Comparison of ENCODE assay signal across 8 cellular contexts in the genomic region with DNA sequence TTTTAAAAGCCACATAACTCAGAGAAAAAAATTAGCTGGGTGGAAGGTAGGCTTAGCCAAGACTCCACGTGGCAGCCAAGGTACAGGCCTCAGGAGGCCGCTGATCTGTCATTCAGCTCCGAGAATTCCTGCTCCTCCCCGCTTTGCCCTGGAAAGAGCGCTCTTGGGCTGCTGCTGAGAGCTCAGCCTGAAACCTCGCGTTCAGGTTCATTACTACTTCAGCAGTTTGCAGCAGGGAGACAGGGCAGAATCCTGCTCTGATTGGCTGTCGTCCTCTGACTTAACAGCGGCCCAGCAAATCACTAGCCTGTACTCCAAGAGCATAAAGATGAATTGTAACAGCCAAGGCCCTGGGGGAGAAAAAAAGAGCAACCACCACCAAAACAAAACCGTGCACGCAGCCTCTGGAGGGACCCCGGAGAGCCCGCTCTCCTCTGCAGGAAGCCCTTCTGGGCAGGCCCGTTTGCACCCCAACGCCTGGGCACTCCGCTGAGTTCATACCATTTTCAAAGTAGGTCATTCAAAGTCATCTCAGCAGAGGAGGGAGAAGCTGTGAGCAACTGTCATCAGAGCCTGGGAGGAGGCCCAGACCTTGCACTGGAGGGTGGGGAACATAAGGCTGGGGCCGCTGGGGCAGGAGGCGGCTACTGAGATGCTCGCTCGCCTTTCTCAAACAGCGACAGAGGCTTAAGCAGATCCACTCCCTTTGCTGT. TPM values are rescaled to one million over a fixed set of nuclear protein-coding genes. Genes with fewer than 3 reads are reported as not detected.
DNase-seq lines count a peak whose midpoint lies in the region; ATAC-seq lines count a peak whose summit lies in the region.

No MANE protein-coding gene starts in this region.

- DNase-seq in M059J (ENCODE audit: low read depth), result peak; percentile 85
- peak; percentile 58 for DNase-seq in dermis blood vessel endothelial cell
- DNase-seq in putamen (ENCODE audit: low spot score), result peak; percentile 90
- DNase-seq in NCI-H1092 treated with DMSO at 0.1 percent for 48 hours (lab: John Stamatoyannopoulos, UW), result no peak
- no peak for DNase-seq in NCI-H2107 treated with DMSO at 0.1 percent for 48 hours (lab: John Stamatoyannopoulos, UW; ENCODE audit: unreplicated experiment)
- DNase-seq in SIG-M5 (lab: John Stamatoyannopoulos, UW), result no peak

- peak overlapping the region; percentile 25; the same call in 1 of the 2 replicates for H3K4me3 ChIP-seq in iPS-18c (ENCODE audit: insufficient read depth, low read depth, low read length)

- H3K9me3 ChIP-seq in iPS-18c (ENCODE audit: control insufficient read depth, insufficient read depth, low read length), result no peaks in the 10 kb centered on the region

- no peak for ATAC-seq in GM18868 (IDR thresholded peaks at IDR 0.05; ENCODE audit: unreplicated experiment)

RNA-seq across cellular contexts. Expression of a gene that starts 42.2 kb away (rescaled TPM):
- total RNA-seq in M059J (2014; rRNA removed; shearing (Covaris generic)), result 31.5 and 35.4 TPM in 2 replicates
- total RNA-seq in dermis blood vessel endothelial cell, result 14.3 and 15.3 TPM in 2 replicates

Comparison
In these comparisons a context has a peak if more than half of its experiments do, and no peak if none do; other contexts are left out.
1. DNase-seq: peak in M059J (single experiment), dermis blood vessel endothelial cell (single experiment) and putamen (single experiment); none in NCI-H1092 treated with DMSO at 0.1 percent for 48 hours (single experiment), NCI-H2107 treated with DMSO at 0.1 percent for 48 hours (single experiment) and SIG-M5 (single experiment).